Comparison of ENCODE assay signal across 1 cellular context in the genomic region with DNA sequence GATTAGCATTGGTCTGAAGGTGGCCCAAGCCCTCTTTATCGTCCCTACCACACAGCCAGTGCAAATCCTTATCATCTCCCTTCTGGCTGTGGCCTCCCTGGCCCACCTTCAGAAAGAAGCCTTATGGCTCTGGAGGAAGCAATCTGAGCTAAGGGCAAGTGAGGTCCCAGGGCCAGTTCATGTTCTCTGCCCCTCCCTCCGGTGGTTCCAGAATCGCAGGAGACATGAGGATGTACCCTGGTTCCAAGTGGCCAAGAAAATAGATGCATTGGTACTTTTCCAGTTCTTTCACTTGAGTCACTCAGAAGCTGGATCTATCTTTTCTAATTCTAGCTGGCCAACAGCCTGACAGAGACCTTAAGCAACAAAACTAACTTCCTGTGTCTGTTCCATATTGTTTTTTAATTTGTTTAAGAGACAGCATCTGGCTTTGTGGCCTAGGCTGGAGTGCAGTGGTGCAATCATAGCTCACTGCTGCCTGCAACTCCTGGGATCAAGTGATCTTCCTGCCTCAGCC.
TF ChIP-seq lines count a peak whose summit lies in the region.

No MANE protein-coding gene starts in this region.

TF ChIP-seq in K562, 482 proteins besides CTCF, POLR2A, EP300 and RAD21 (continued from another document and continues in another):
- TF ChIP-seq, protein P1, sequence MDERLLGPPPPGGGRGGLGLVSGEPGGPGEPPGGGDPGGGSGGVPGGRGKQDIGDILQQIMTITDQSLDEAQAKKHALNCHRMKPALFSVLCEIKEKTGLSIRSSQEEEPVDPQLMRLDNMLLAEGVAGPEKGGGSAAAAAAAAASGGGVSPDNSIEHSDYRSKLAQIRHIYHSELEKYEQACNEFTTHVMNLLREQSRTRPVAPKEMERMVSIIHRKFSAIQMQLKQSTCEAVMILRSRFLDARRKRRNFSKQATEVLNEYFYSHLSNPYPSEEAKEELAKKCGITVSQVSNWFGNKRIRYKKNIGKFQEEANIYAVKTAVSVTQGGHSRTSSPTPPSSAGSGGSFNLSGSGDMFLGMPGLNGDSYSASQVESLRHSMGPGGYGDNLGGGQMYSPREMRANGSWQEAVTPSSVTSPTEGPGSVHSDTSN (CRISPR knock-in tag; IDR thresholded peaks at IDR 0.05; ENCODE audit: low read depth), result no peak
- TF ChIP-seq, protein P1 (tag; conservative IDR thresholded peaks at IDR 0.05; ENCODE audit: low read depth), result 0 out of 2 replicates have a peak, but pooled peaks have one; percentile 42
- TF ChIP-seq DDX20 (tag; IDR thresholded peaks at IDR 0.05; ENCODE audit: low read depth) (0 out of 2 replicates have a peak, but pooled peaks have one; percentile 29), ZNF217 (CRISPR knock-in tag; IDR thresholded peaks at IDR 0.05) (no peak), JUN (IDR thresholded peaks at IDR 0.05; ENCODE audit: borderline replicate concordance, low read depth, low read length) (peak; percentile 35; the same call in 1 of the 2 replicates), JUN (CRISPR knock-in tag; IDR thresholded peaks at IDR 0.05; ENCODE audit: borderline replicate concordance) (no peak), EGR1 (conservative IDR thresholded peaks at IDR 0.05) (peak; percentile 54), ZNF75A (CRISPR knock-in tag; IDR thresholded peaks at IDR 0.05) (no peak), TRIM24 (IDR thresholded peaks at IDR 0.05) (peak; percentile 91 to 94), TAF9B (IDR thresholded peaks at IDR 0.05; ENCODE audit: partially characterized antibody) (no peak), CREB3 (tag; conservative IDR thresholded peaks at IDR 0.05; ENCODE audit: low read depth) (0 out of 2 replicates have a peak, but pooled peaks have one; percentile 47), TEAD2 (tag; IDR thresholded peaks at IDR 0.05) (no peak), RBM34 (IDR thresholded peaks at IDR 0.05; ENCODE audit: borderline replicate concordance, insufficient read depth, low read length) (no peak), NCOR1 (IDR thresholded peaks at IDR 0.05) (peak; percentile 99), RUNX1 (IDR thresholded peaks at IDR 0.05; ENCODE audit: low read depth) (0 out of 2 replicates have a peak, but pooled peaks have one; percentile 73), KDM5B (IDR thresholded peaks at IDR 0.05; ENCODE audit: insufficient replicate concordance, low read depth, low read length) (no peak), ZNF280A (IDR thresholded peaks at IDR 0.05; ENCODE audit: low read depth, partially characterized antibody) (no peak), HMG20A (CRISPR knock-in tag; conservative IDR thresholded peaks at IDR 0.05) (no peak), FOXA1 (IDR thresholded peaks at IDR 0.05; ENCODE audit: borderline replicate concordance) (no peak), ZFP30 (CRISPR knock-in tag; IDR thresholded peaks at IDR 0.05; ENCODE audit: borderline replicate concordance) (no peak), TAL1 (IDR thresholded peaks at IDR 0.05) (peak; percentile 99), HSF4 (CRISPR knock-in tag; IDR thresholded peaks at IDR 0.05; ENCODE audit: borderline replicate concordance) (no peak), PTRF (tag; IDR thresholded peaks at IDR 0.05) (no peak), ZNF347 (CRISPR knock-in tag; IDR thresholded peaks at IDR 0.05; ENCODE audit: low read depth) (no peak), DPF2 (IDR thresholded peaks at IDR 0.05) (peak; percentile 97), PCBP2 (IDR thresholded peaks at IDR 0.05; ENCODE audit: low read depth, low read length, poor library complexity, severe bottlenecking) (no peak), CREBBP (IDR thresholded peaks at IDR 0.05; ENCODE audit: low read depth, low read length) (no peak), PURB (CRISPR knock-in tag; IDR thresholded peaks at IDR 0.05; ENCODE audit: low read depth) (no peak), ZNF589 (CRISPR knock-in tag; IDR thresholded peaks at IDR 0.05; ENCODE audit: low read depth) (peak; percentile 92), HLTF (IDR thresholded peaks at IDR 0.05) (no peak), TAF1 (IDR thresholded peaks at IDR 0.05; ENCODE audit: control insufficient read depth, extremely low read depth, insufficient read depth, low read length, severe bottlenecking) (no peak), ZBTB9 (CRISPR knock-in tag; IDR thresholded peaks at IDR 0.05) (no peak), ZFP36 (IDR thresholded peaks at IDR 0.05; ENCODE audit: low read depth, low read length, partially characterized antibody) (peak; percentile 10), STAT5A (IDR thresholded peaks at IDR 0.05; ENCODE audit: borderline replicate concordance, low read length) (peak; percentile 92), ZNF778 (CRISPR knock-in tag; IDR thresholded peaks at IDR 0.05) (no peak), CSDE1 (IDR thresholded peaks at IDR 0.05) (no peak), LCOR (CRISPR knock-in tag; IDR thresholded peaks at IDR 0.05) (0 out of 2 replicates have a peak, but pooled peaks have one; percentile 47), SNRNP70 (optimal IDR thresholded peaks at IDR 0.05; ENCODE audit: low read depth, low read length) (no peak), HOXB6 (CRISPR knock-in tag; IDR thresholded peaks at IDR 0.05; ENCODE audit: borderline replicate concordance) (no peak), NRF1 (conservative IDR thresholded peaks at IDR 0.05 in 1 of 2, IDR thresholded peaks at IDR 0.05 in 1 of 2) (peak in 1 of 2 experiments; percentile 12; a peak in 1 of 4 replicates), EHMT2 (IDR thresholded peaks at IDR 0.05) (no peak), FOXJ3 (CRISPR knock-in tag; IDR thresholded peaks at IDR 0.05) (no peak), MNT (conservative IDR thresholded peaks at IDR 0.05) (peak in 1 of 2 experiments; percentile 72; a peak in 2 of 4 replicates), ZNF165 (CRISPR knock-in tag; IDR thresholded peaks at IDR 0.05; ENCODE audit: borderline replicate concordance) (no peak), KAT7 (CRISPR knock-in tag; IDR thresholded peaks at IDR 0.05; ENCODE audit: borderline replicate concordance) (no peak), KLF1 (tag; IDR thresholded peaks at IDR 0.05) (peak; percentile 68), STAG1 (CRISPR knock-in tag; IDR thresholded peaks at IDR 0.05; ENCODE audit: borderline replicate concordance) (no peak), ZNF146 (CRISPR knock-in tag; IDR thresholded peaks at IDR 0.05; ENCODE audit: unreplicated experiment) (no peak), FOXM1 (IDR thresholded peaks at IDR 0.05; ENCODE audit: low read depth) (peak; percentile 94), FOXM1 (CRISPR knock-in tag; IDR thresholded peaks at IDR 0.05; ENCODE audit: low read depth) (no peak), HMG20B (CRISPR knock-in tag; IDR thresholded peaks at IDR 0.05) (no peak)
- TF ChIP-seq, protein P2, sequence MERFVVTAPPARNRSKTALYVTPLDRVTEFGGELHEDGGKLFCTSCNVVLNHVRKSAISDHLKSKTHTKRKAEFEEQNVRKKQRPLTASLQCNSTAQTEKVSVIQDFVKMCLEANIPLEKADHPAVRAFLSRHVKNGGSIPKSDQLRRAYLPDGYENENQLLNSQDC (CRISPR knock-in tag; IDR thresholded peaks at IDR 0.05), result no peak
- TF ChIP-seq, protein P3, sequence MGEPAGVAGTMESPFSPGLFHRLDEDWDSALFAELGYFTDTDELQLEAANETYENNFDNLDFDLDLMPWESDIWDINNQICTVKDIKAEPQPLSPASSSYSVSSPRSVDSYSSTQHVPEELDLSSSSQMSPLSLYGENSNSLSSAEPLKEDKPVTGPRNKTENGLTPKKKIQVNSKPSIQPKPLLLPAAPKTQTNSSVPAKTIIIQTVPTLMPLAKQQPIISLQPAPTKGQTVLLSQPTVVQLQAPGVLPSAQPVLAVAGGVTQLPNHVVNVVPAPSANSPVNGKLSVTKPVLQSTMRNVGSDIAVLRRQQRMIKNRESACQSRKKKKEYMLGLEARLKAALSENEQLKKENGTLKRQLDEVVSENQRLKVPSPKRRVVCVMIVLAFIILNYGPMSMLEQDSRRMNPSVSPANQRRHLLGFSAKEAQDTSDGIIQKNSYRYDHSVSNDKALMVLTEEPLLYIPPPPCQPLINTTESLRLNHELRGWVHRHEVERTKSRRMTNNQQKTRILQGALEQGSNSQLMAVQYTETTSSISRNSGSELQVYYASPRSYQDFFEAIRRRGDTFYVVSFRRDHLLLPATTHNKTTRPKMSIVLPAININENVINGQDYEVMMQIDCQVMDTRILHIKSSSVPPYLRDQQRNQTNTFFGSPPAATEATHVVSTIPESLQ (CRISPR knock-in tag; IDR thresholded peaks at IDR 0.05), result no peak
- TF ChIP-seq, protein P4, sequence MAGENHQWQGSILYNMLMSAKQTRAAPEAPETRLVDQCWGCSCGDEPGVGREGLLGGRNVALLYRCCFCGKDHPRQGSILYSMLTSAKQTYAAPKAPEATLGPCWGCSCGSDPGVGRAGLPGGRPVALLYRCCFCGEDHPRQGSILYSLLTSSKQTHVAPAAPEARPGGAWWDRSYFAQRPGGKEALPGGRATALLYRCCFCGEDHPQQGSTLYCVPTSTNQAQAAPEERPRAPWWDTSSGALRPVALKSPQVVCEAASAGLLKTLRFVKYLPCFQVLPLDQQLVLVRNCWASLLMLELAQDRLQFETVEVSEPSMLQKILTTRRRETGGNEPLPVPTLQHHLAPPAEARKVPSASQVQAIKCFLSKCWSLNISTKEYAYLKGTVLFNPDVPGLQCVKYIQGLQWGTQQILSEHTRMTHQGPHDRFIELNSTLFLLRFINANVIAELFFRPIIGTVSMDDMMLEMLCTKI (IDR thresholded peaks at IDR 0.05; ENCODE audit: partially characterized antibody), result no peak
- TF ChIP-seq, protein P5, sequence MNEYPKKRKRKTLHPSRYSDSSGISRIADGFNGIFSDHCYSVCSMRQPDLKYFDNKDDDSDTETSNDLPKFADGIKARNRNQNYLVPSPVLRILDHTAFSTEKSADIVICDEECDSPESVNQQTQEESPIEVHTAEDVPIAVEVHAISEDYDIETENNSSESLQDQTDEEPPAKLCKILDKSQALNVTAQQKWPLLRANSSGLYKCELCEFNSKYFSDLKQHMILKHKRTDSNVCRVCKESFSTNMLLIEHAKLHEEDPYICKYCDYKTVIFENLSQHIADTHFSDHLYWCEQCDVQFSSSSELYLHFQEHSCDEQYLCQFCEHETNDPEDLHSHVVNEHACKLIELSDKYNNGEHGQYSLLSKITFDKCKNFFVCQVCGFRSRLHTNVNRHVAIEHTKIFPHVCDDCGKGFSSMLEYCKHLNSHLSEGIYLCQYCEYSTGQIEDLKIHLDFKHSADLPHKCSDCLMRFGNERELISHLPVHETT (CRISPR knock-in tag; conservative IDR thresholded peaks at IDR 0.05 in 1 of 2, IDR thresholded peaks at IDR 0.05 in 1 of 2), result peak in 1 of 2 experiments; percentile 80; a peak in 2 of 4 replicates
